Comparison of ENCODE assay signal across 9 cellular contexts in the genomic region with DNA sequence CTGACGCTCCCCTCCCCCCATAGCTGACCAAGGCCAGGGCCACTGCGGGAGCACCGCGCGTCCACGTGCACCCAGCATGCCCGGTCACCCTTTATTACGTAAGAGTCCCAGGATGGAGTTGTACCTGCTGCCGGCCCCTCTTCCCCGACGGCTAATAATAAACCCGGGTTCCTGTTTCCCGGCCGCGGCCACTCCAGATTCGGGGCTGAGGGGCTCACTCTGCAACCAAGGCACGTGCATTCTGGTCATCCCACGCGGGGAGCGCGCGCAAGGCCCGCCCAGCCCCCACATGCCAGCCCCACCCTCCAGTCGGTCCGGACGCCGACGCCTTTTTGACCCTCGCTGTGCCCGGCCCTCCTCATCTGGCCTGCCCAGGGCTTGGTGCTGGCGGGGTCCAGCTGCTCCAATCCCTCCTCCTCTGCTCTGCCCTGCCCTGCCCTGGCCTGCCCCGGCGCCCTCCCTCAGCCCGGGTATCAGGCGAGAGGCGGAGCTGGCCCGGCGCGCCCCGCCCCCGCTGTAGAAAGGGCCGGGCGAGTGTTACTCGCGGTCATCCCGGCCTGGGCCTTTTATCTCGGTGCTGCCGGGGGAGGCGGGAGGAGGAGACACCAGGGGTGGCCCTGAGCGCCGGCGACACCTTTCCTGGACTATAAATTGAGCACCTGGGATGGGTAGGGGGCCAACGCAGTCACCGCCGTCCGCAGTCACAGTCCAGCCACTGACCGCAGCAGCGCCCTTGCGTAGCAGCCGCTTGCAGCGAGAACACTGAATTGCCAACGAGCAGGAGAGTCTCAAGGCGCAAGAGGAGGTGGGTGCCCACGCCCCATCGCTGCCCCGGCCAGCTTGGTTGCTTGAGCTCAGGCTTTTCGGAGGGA. TPM values are rescaled to one million over a fixed set of nuclear protein-coding genes. Genes with fewer than 3 reads are reported as not detected.
DNase-seq lines count a peak whose midpoint lies in the region; ATAC-seq lines count a peak whose summit lies in the region.
"Had no signal": no experiment of that assay in that cellular context is flagged by ENCODE, and none has a peak within 500 bp of the region (broad histone marks: within the 10 kb centered on the region; RNA-seq: fewer than 3 reads in every experiment).

No MANE protein-coding gene starts in this region.

- intact Hi-C loops in left colon (cut with DNase I, micrococcal nuclease) = no loop called here

- H3K27ac ChIP-seq in cingulate gyrus (ENCODE audit: low read depth, low read length) = peak overlapping the region; percentile 87

- peak; percentile 64 for ATAC-seq in GM18909 (IDR thresholded peaks at IDR 0.05; ENCODE audit: poor library complexity, unreplicated experiment)
- ATAC-seq in HG03135 (IDR thresholded peaks at IDR 0.05; ENCODE audit: unreplicated experiment) = peak; percentile 53
- peak; percentile 75 for ATAC-seq in left colon

- DNase-seq in AG20443 (ENCODE audit: low spot score) (peak; percentile 75), NCI-H345 (lab: John Stamatoyannopoulos, UW) (peak; percentile 84), left colon (peak; percentile 83 to 91)
- DNase-seq in activated CD4-positive, CD25-positive, alpha-beta regulatory T cell (lab: John Stamatoyannopoulos, UW) = peak; percentile 7 to 26 (median 15)
- DNase-seq in stimulated activated CD4-positive, alpha-beta T cell treated with anti-CD3 and anti-CD28 coated beads, Interleukin-1b, Interleukin-23, amount 100 ng/mL, for 24 hours (ENCODE audit: low read depth in 4 of 4, low spot score in 1 of 4) = peak in 3 of 4 experiments; percentile 30 to 73 (median 55)

RNA-seq across cellular contexts. Expression of a gene that starts 2.6 kb away (rescaled TPM):
- total RNA-seq in left colon = 10 to 100 TPM; 33.3 to 34.0 TPM
- total RNA-seq: HT1080 had no signal

Comparison
In these comparisons a context has a peak if more than half of its experiments do, and no peak if none do; other contexts are left out.
1. Peak in every context shown above with its lines: DNase-seq, ATAC-seq and H3K27ac ChIP-seq.
2. DNase-seq: peak in every context shown above with its lines; median percentile 87 in left colon; 84 in NCI-H345; 75 in AG20443; 55 in stimulated activated CD4-positive, alpha-beta T cell treated with anti-CD3 and anti-CD28 coated beads, Interleukin-1b, Interleukin-23, amount 100 ng/mL, for 24 hours; 15 in activated CD4-positive, CD25-positive, alpha-beta regulatory T cell.